Comparison of ENCODE assay signal across 10 cellular contexts in genomic region chr1:119285482-119285881, GRCh38.
A peak's percentile ranks its signal among the peaks of the same experiment; 100 is the strongest.
DNase-seq lines count a peak whose midpoint lies in the region; ATAC-seq and TF ChIP-seq lines count a peak whose summit lies in the region.
"Had no signal": no experiment of that assay in that cellular context is flagged by ENCODE, and none has a peak within 500 bp of the region (broad histone marks: within the 10 kb centered on the region; RNA-seq: fewer than 3 reads in every experiment).

No MANE protein-coding gene starts in this region.

- no peak for DNase-seq in left cardiac atrium
- DNase-seq in right atrium auricular region (ENCODE audit: low spot score), result no peak
- peak in 5 of 7 donors; percentile 23 to 49 (median 38) for DNase-seq in adrenal gland
- peak; percentile 65 to 87 for DNase-seq in foreskin keratinocyte
- DNase-seq in stimulated activated CD4-positive, alpha-beta T cell treated with anti-CD3 and anti-CD28 coated beads, Interleukin-1b, Interleukin-23, amount 100 ng/mL, for 48 hours, result no peak
- no peak for DNase-seq in NCI-H345 treated with DMSO at 0.1 percent for 48 hours (lab: John Stamatoyannopoulos, UW; ENCODE audit: unreplicated experiment)
- DNase-seq: C1 segment of cervical spinal cord; stimulated activated CD4-positive, alpha-beta T cell treated with anti-CD3 and anti-CD28 coated beads, Interleukin-2, amount 100 ng/mL, for 48 hours had no signal

- TF ChIP-seq CTCF in right atrium auricular region (IDR thresholded peaks at IDR 0.05) (no peak), adrenal gland (IDR thresholded peaks at IDR 0.05) (no peak), foreskin keratinocyte (conservative IDR thresholded peaks at IDR 0.05) (no peak)

- ATAC-seq in left cardiac atrium (peak; percentile 79), foreskin keratinocyte (peak; percentile 93), GM18909 (IDR thresholded peaks at IDR 0.05; ENCODE audit: poor library complexity, unreplicated experiment) (no peak), GM18861 (IDR thresholded peaks at IDR 0.05; ENCODE audit: unreplicated experiment) (no peak)

- H3K4me1 ChIP-seq in right atrium auricular region (no peaks in the 10 kb centered on the region), adrenal gland (replicated peaks in 1 of 2) (peaks cover 0 to 6% of the 10 kb centered on the region in 2 donors), foreskin keratinocyte (peaks cover 5% of the 10 kb centered on the region)

- intact Hi-C loops in left cardiac atrium (cut with DNase I) (no loop called here), adrenal gland (cut with DNase I) (no loop called here)

- H3K9me3 ChIP-seq in right atrium auricular region (no peaks in the 10 kb centered on the region), adrenal gland (replicated peaks in 1 of 3) (no peaks in the 10 kb centered on the region)

- no peak for TF ChIP-seq POLR2A in adrenal gland (IDR thresholded peaks at IDR 0.05)

- WGBS in adrenal gland, 4 donors, result 70 to 86% (median 77%) methylated on average over 2 of the region's 2 CpGs

- no peak overlapping the region for H3K4me3 ChIP-seq in right atrium auricular region
- no peak overlapping the region for H3K4me3 ChIP-seq in adrenal gland

- H3K27ac ChIP-seq in right atrium auricular region (no peak overlapping the region), adrenal gland (peak overlapping the region in 2 of 5 donors; percentile 28 to 54), foreskin keratinocyte (peak overlapping the region; percentile 80)

- H3K36me3 ChIP-seq in right atrium auricular region (no peaks in the 10 kb centered on the region), adrenal gland (replicated peaks in 1 of 2) (no peaks in the 10 kb centered on the region)

- H3K27me3 ChIP-seq in right atrium auricular region (no peaks in the 10 kb centered on the region), adrenal gland (no peaks in the 10 kb centered on the region), foreskin keratinocyte (no peaks in the 10 kb centered on the region)

Comparison
In these comparisons a context has a peak if more than half of its experiments do, and no peak if none do; other contexts are left out.
1. ATAC-seq: peak in left cardiac atrium (2 of 2) and foreskin keratinocyte (single experiment); none in GM18909 (single experiment) and GM18861 (single experiment).
2. DNase-seq: peak in adrenal gland (5 of 7) and foreskin keratinocyte (2 of 2); none in left cardiac atrium (single experiment), right atrium auricular region (single experiment), stimulated activated CD4-positive, alpha-beta T cell treated with anti-CD3 and anti-CD28 coated beads, Interleukin-1b, Interleukin-23, amount 100 ng/mL, for 48 hours (single experiment) and NCI-H345 treated with DMSO at 0.1 percent for 48 hours (single experiment).